ENCODE assay signal across 15 cellular contexts in the genomic region with DNA sequence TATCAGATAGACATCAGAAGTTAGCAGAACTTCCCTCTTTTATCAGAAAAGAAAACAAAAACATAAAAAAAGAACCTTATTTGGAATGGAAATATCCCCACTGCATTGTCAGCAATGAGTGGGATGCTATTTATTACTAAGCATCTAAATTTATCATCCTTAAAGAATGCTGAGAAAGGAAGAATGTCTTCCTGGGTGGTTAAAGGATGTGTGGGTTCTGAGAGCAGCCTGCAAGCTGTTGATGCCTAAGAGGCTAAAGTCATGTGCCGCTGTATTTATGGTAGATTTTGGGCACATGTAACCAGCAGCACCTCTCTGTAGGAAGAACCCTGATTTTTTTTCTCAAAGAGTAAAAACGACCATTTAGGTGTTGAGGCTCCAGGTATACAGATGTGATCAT. TPM values are rescaled to one million over a fixed set of nuclear protein-coding genes. Genes with fewer than 3 reads are reported as not detected.
DNase-seq lines count a peak whose midpoint lies in the region; ATAC-seq, FAIRE-seq and TF ChIP-seq lines count a peak whose summit lies in the region.
"Had no signal": no experiment of that assay in that cellular context is flagged by ENCODE, and none has a peak within 500 bp of the region (broad histone marks: within the 10 kb centered on the region; RNA-seq: fewer than 3 reads in every experiment).

No MANE protein-coding gene starts in this region.

- no peaks in the 10 kb centered on the region for H3K36me3 Mint-ChIP-seq in activated T-helper 17 cell treated with anti-CD3 and anti-CD28 coated beads, Interleukin-2, amount 50 U/mL, for 72 hours (ENCODE audit: low read depth)

- peak; percentile 28 for ATAC-seq in activated T-helper 17 cell treated with anti-CD3 and anti-CD28 coated beads, Interleukin-2, amount 50 U/mL, for 72 hours (replicated peaks)
- ATAC-seq in thoracic aorta (ENCODE audit: insufficient number of reproducible peaks, low FRiP score, low read depth) = peak; percentile 44
- ATAC-seq in HG02642 (IDR thresholded peaks at IDR 0.05; ENCODE audit: poor library complexity, unreplicated experiment) = no peak
- ATAC-seq: activated T-cell treated with anti-CD3 and anti-CD28 coated beads, Interleukin-2, amount 50 U/mL, for 72 hours; K562 had no signal

- no peak overlapping the region for H3K4me3 ChIP-seq in fibroblast of villous mesenchyme (ENCODE audit: low read depth, low read length)
- no peak overlapping the region for H3K4me3 ChIP-seq in thoracic aorta
- no peak overlapping the region for H3K4me3 ChIP-seq in kidney (ENCODE audit: low read length in 2 of 2)
- H3K4me3 ChIP-seq: K562, lung had no signal

- H3K9me3 Mint-ChIP-seq in activated T-helper 17 cell treated with anti-CD3 and anti-CD28 coated beads, Interleukin-2, amount 50 U/mL, for 72 hours = no peaks in the 10 kb centered on the region
- H3K9me3 Mint-ChIP-seq: activated T-cell treated with anti-CD3 and anti-CD28 coated beads, Interleukin-2, amount 50 U/mL, for 72 hours had no signal

- no peak overlapping the region for H3K9ac ChIP-seq in kidney (ENCODE audit: low read length in 2 of 2)

- intact Hi-C loops in kidney (cut with DNase I) = no loop called here

- DNase-seq in H4 (ENCODE audit: low spot score) = peak; percentile 21
- DNase-seq in fibroblast of villous mesenchyme (ENCODE audit: low read depth) = peak; percentile 86
- no peak for DNase-seq in thoracic aorta (ENCODE audit: low spot score)
- DNase-seq in NOMO-1 treated with DMSO at 0.1 percent for 48 hours (lab: John Stamatoyannopoulos, UW; ENCODE audit: unreplicated experiment) = no peak
- no peak for DNase-seq in kidney
- DNase-seq in NCI-H2107 (lab: John Stamatoyannopoulos, UW) = no peak
- DNase-seq: activated T-cell treated with anti-CD3 and anti-CD28 coated beads, Interleukin-2, amount 50 U/mL, for 72 hours; cerebellar nuclear complex; GDM1 had no signal

- no peak overlapping the region for H3K27ac Mint-ChIP-seq in activated T-helper 17 cell treated with anti-CD3 and anti-CD28 coated beads, Interleukin-2, amount 50 U/mL, for 72 hours
- H3K27ac Mint-ChIP-seq: activated T-cell treated with anti-CD3 and anti-CD28 coated beads, Interleukin-2, amount 50 U/mL, for 72 hours had no signal

- H3K27ac ChIP-seq in thoracic aorta = peak overlapping the region in 1 of 2 donors; percentile 64
- H3K27ac ChIP-seq in kidney (ENCODE audit: low read depth in 2 of 2, low read length in 2 of 2) = peak overlapping the region in 1 of 2 donors; percentile 29
- H3K27ac ChIP-seq: VCaP had no signal

- no peak for FAIRE-seq in kidney (lab: Jason Lieb, UNC)
- FAIRE-seq: K562 had no signal

- TF ChIP-seq CTCF in fibroblast of villous mesenchyme (IDR thresholded peaks at IDR 0.05; ENCODE audit: insufficient read depth, low read depth, low read length) (no peak), thoracic aorta (IDR thresholded peaks at IDR 0.05) (no peak), kidney (IDR thresholded peaks at IDR 0.05; ENCODE audit: borderline replicate concordance, extremely low read depth, insufficient read depth) (no peak)

- no peaks in the 10 kb centered on the region for H3K27me3 ChIP-seq in thoracic aorta (replicated peaks; ENCODE audit: insufficient read depth)

- peaks cover 24 to 37% of the 10 kb centered on the region in 2 donors for H3K4me1 ChIP-seq in thoracic aorta (ENCODE audit: control insufficient read depth in 1 of 2, low read depth in 2 of 2)
- peaks cover 4 to 12% of the 10 kb centered on the region in 2 donors for H3K4me1 ChIP-seq in kidney (ENCODE audit: control insufficient read depth in 1 of 2, insufficient read depth in 1 of 2, low read depth in 1 of 2, low read length in 2 of 2)

- no peak overlapping the region for H3K4me3 Mint-ChIP-seq in activated T-helper 17 cell treated with anti-CD3 and anti-CD28 coated beads, Interleukin-2, amount 50 U/mL, for 72 hours
- H3K4me3 Mint-ChIP-seq: activated T-cell treated with anti-CD3 and anti-CD28 coated beads, Interleukin-2, amount 50 U/mL, for 72 hours had no signal

- peaks cover 15% of the 10 kb centered on the region for H3K27me3 Mint-ChIP-seq in activated T-helper 17 cell treated with anti-CD3 and anti-CD28 coated beads, Interleukin-2, amount 50 U/mL, for 72 hours

- H3K36me3 ChIP-seq in thoracic aorta = peaks cover 12% of the 10 kb centered on the region
- peaks cover 7 to 16% of the 10 kb centered on the region in 2 donors for H3K36me3 ChIP-seq in kidney (ENCODE audit: control insufficient read depth in 1 of 2, insufficient read depth in 2 of 2, low read length in 2 of 2)

- no peaks in the 10 kb centered on the region for H3K9me3 ChIP-seq in thoracic aorta
- no peaks in the 10 kb centered on the region for H3K9me3 ChIP-seq in kidney (ENCODE audit: control insufficient read depth in 1 of 2, low read length in 2 of 2)

- peaks cover 4% of the 10 kb centered on the region for H3K4me1 Mint-ChIP-seq in activated T-helper 17 cell treated with anti-CD3 and anti-CD28 coated beads, Interleukin-2, amount 50 U/mL, for 72 hours

RNA-seq across cellular contexts. Expression of gene LDHAL6B, which starts 15.5 kb away (rescaled TPM):
- not detected in 2 replicates for total RNA-seq in H4 (2014; rRNA removed; shearing (Covaris generic))
- not detected for total RNA-seq in activated T-helper 17 cell treated with anti-CD3 and anti-CD28 coated beads, Interleukin-2, amount 50 U/mL, for 72 hours
- total RNA-seq in fibroblast of villous mesenchyme (not detected in 2 replicates), thoracic aorta (not detected), kidney (not detected)
- polyA plus RNA-seq in kidney (ENCODE audit: insufficient read depth, low read depth, low replicate concordance) = not detected
- total RNA-seq: activated T-cell treated with anti-CD3 and anti-CD28 coated beads, Interleukin-2, amount 50 U/mL, for 72 hours; glomerular endothelial cell; K562; lung had no signal
- polyA plus RNA-seq: K562 had no signal

Comparison
In these comparisons a context has a peak if more than half of its experiments do, and no peak if none do; other contexts are left out.
1. DNase-seq: peak in H4 (single experiment) and fibroblast of villous mesenchyme (single experiment); none in thoracic aorta (single experiment), NOMO-1 treated with DMSO at 0.1 percent for 48 hours (single experiment), kidney (single experiment) and NCI-H2107 (single experiment).